ENCODE assay signal across 18 cellular contexts in genomic region chr6:164216839-164217238, GRCh38.
"Had no signal": no experiment of that assay in that cellular context is flagged by ENCODE, and none has a peak within 500 bp of the region (broad histone marks: within the 10 kb centered on the region; RNA-seq: fewer than 3 reads in every experiment).

No MANE protein-coding gene starts in this region.

- DNase-seq: effector memory CD8-positive, alpha-beta T cell; immature natural killer cell; mesendoderm; naive B cell; occipital lobe; pancreas; sigmoid colon; stimulated activated CD4-positive, alpha-beta T cell treated with anti-CD3 and anti-CD28 coated beads, Interleukin-4, amount 100 ng/mL, for 1 hour; stimulated activated CD8-positive, alpha-beta memory T cell treated with anti-CD3 and anti-CD28 coated beads, Interleukin-4, amount 100 ng/mL, for 48 hours; stimulated activated naive CD8-positive, alpha-beta T cell treated with anti-CD3 and anti-CD28 coated beads, Interleukin-15, Interleukin-2, amounts not matched to agents 100 U/mL and 50 U/mL, for 24 hours; tibial artery; uterus had no signal

- H3K27ac ChIP-seq: epithelial cell of prostate, esophagus muscularis mucosa, left lung, pancreas, sigmoid colon, tibial artery, upper lobe of left lung, uterus had no signal

- H3K9me3 ChIP-seq: esophagus muscularis mucosa, left lung, pancreas, tibial artery, upper lobe of left lung, uterus had no signal

- H3K36me3 ChIP-seq: esophagus muscularis mucosa, left lung, pancreas, sigmoid colon, tibial artery, upper lobe of left lung, uterus had no signal

- H3K4me3 ChIP-seq: esophagus muscularis mucosa, left lung, lung, pancreas, sigmoid colon, tibial artery, upper lobe of left lung, uterus had no signal

- H3K27me3 ChIP-seq: esophagus muscularis mucosa, left lung, pancreas, sigmoid colon, tibial artery, upper lobe of left lung, uterus had no signal

- ATAC-seq: effector memory CD8-positive, alpha-beta T cell; left lung; pancreas; stimulated activated effector memory CD8-positive, alpha-beta T cell treated with anti-CD3 and anti-CD28 coated beads, Interleukin-12 subunit alpha, Interleukin-12 subunit beta, amount 100 ng/mL, for 72 hours; stimulated activated naive CD8-positive, alpha-beta T cell treated with anti-CD3 and anti-CD28 coated beads, Interleukin-15, Interleukin-2, amounts not matched to agents 100 U/mL and 50 U/mL, for 24 hours had no signal

- H3K4me1 ChIP-seq: esophagus muscularis mucosa, left lung, pancreas, sigmoid colon, tibial artery, upper lobe of left lung, uterus had no signal
